ENCODE assay signal across 8 cellular contexts in the genomic region with DNA sequence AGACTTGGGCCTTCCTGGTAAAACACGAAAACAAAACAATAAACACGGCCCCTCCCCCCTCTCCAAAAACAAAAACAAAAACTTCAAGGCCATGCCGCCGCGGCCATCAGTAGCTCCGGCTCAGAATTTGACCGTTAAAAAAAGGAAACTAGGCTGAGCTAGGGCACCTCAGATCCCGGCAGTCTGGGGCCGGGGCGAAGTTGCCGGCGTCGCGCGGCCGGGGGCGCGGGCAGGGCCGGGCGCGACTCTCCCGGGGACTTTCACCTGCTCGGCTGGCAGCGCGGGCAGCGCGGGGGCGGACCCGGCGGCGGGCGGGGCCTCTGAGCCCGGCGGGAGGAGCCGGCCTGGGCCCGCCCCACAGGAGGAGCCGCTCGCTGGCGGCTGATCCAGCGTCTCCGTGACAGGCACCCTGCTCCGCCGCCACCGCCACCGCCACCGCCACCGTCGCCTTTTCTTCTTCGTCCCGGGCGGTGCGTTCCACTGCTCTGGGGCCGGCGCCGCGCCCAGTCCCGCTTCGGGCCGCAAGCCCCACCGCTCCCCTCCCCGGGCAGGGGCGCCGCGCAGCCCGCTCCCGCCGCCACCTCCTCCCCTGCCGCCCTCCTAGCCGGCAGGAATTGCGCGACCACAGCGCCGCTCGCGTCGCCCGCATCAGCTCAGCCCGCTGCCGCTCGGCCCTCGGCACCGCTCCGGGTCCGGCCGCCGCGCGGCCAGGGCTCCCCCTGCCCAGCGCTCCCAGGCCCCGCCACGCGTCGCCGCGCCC. TPM values are rescaled to one million over a fixed set of nuclear protein-coding genes. Genes with fewer than 3 reads are reported as not detected.
DNase-seq lines count a peak whose midpoint lies in the region; ATAC-seq, FAIRE-seq and TF ChIP-seq lines count a peak whose summit lies in the region.

A gene (plus strand): TSS at position 358 of the 760 bp plus-strand sequence. CDS start 487 bp downstream, outside the sequence.

- TF ChIP-seq CTCF in heart right ventricle (IDR thresholded peaks at IDR 0.05), result peak in 1 of 9 donors; percentile 12
- TF ChIP-seq CTCF in type B pancreatic cell (conservative IDR thresholded peaks at IDR 0.05), result no peak

- H3K4me3 ChIP-seq in heart right ventricle, result peak within 1 kb of the TSS; percentile 44 to 73 (median 66)

- peaks cover 0 to 4% (median 0%) of the 10 kb centered on the region in 11 donors for H3K9me3 ChIP-seq in heart right ventricle

- H3K4me3 Mint-ChIP-seq in activated naive CD4-positive, alpha-beta T cell treated with anti-CD3 and anti-CD28 coated beads, Interleukin-2, amount 50 U/mL, for 24 hours, result peak within 1 kb of the TSS; percentile 84
- H3K4me3 Mint-ChIP-seq in type B pancreatic cell, result peak within 1 kb of the TSS; percentile 78

- DNase-seq in EL (peak; percentile 72), H54 (ENCODE audit: insufficient read length, low spot score) (peak; percentile 84), LoVo (ENCODE audit: low spot score) (peak; percentile 87), heart right ventricle (peak; percentile 69 to 84), pons (ENCODE audit: low spot score) (peak; percentile 80), type B pancreatic cell (ENCODE audit: extremely low spot score, unreplicated experiment) (peak; percentile 82)

- no peaks in the 10 kb centered on the region for H3K9me3 Mint-ChIP-seq in activated naive CD4-positive, alpha-beta T cell treated with anti-CD3 and anti-CD28 coated beads, Interleukin-2, amount 50 U/mL, for 24 hours
- peaks cover under 1% of the 10 kb centered on the region for H3K9me3 Mint-ChIP-seq in type B pancreatic cell

- H3K4me1 Mint-ChIP-seq in activated naive CD4-positive, alpha-beta T cell treated with anti-CD3 and anti-CD28 coated beads, Interleukin-2, amount 50 U/mL, for 24 hours, result peaks cover 6% of the 10 kb centered on the region
- H3K4me1 Mint-ChIP-seq in type B pancreatic cell (ENCODE audit: unreplicated experiment), result peaks cover 26% of the 10 kb centered on the region

- peaks cover 0 to 2% (median 0%) of the 10 kb centered on the region in 9 donors for H3K36me3 ChIP-seq in heart right ventricle

- ATAC-seq in SK-N-SH treated with all-trans-retinoic acid at 6 μM for 48 hours, result peak; percentile 98
- peak; percentile 95 to 99 (median 96) for ATAC-seq in heart right ventricle

- no peak within 1 kb of the TSS for H3K27ac Mint-ChIP-seq in activated naive CD4-positive, alpha-beta T cell treated with anti-CD3 and anti-CD28 coated beads, Interleukin-2, amount 50 U/mL, for 24 hours
- H3K27ac Mint-ChIP-seq in type B pancreatic cell, result peak within 1 kb of the TSS; percentile 69

- peaks cover 0 to 76% (median 5%) of the 10 kb centered on the region in 7 donors for H3K27me3 ChIP-seq in heart right ventricle

- no peak for FAIRE-seq in H54 (lab: Jason Lieb, UNC)

- 0 to 1% methylated on average over 63 to 95 of the region's 95 CpGs for WGBS in heart right ventricle, 2 donors

- peaks cover 0 to 38% (median 15%) of the 10 kb centered on the region in 9 donors for H3K4me1 ChIP-seq in heart right ventricle

- H3K27me3 Mint-ChIP-seq in activated naive CD4-positive, alpha-beta T cell treated with anti-CD3 and anti-CD28 coated beads, Interleukin-2, amount 50 U/mL, for 24 hours, result peaks cover 39% of the 10 kb centered on the region
- peaks cover 20% of the 10 kb centered on the region for H3K27me3 Mint-ChIP-seq in type B pancreatic cell

- intact Hi-C loops in heart right ventricle (cut with DNase I), result loop anchor here in 2 of 10 donors (5.0 to 10.0 kb wide), 2 partner anchors 65 to 208 kb away; no protein-coding TSS in a partner anchor

- peak within 1 kb of the TSS in 8 of 10 donors; percentile 57 to 85 (median 66) for H3K27ac ChIP-seq in heart right ventricle

- peak; percentile 65; the same call in 1 of the 2 replicates for TF ChIP-seq POLR2A in H54 (IDR thresholded peaks at IDR 0.05; ENCODE audit: low read depth, low read length)

- no peaks in the 10 kb centered on the region for H3K36me3 Mint-ChIP-seq in activated naive CD4-positive, alpha-beta T cell treated with anti-CD3 and anti-CD28 coated beads, Interleukin-2, amount 50 U/mL, for 24 hours
- H3K36me3 Mint-ChIP-seq in type B pancreatic cell, result peaks cover 5% of the 10 kb centered on the region

TF ChIP-seq in SK-N-SH treated with all-trans-retinoic acid at 6 μM for 48 hours, 23 proteins besides CTCF, POLR2A, EP300 and RAD21:
- TF ChIP-seq, protein P1, sequence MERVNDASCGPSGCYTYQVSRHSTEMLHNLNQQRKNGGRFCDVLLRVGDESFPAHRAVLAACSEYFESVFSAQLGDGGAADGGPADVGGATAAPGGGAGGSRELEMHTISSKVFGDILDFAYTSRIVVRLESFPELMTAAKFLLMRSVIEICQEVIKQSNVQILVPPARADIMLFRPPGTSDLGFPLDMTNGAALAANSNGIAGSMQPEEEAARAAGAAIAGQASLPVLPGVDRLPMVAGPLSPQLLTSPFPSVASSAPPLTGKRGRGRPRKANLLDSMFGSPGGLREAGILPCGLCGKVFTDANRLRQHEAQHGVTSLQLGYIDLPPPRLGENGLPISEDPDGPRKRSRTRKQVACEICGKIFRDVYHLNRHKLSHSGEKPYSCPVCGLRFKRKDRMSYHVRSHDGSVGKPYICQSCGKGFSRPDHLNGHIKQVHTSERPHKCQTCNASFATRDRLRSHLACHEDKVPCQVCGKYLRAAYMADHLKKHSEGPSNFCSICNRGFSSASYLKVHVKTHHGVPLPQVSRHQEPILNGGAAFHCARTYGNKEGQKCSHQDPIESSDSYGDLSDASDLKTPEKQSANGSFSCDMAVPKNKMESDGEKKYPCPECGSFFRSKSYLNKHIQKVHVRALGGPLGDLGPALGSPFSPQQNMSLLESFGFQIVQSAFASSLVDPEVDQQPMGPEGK (CRISPR knock-in tag; IDR thresholded peaks at IDR 0.05; ENCODE audit: borderline replicate concordance), result no peak
- TF ChIP-seq PPARA (CRISPR knock-in tag; IDR thresholded peaks at IDR 0.05; ENCODE audit: borderline replicate concordance) (no peak), ISL1 (CRISPR knock-in tag; IDR thresholded peaks at IDR 0.05) (no peak), RARB (CRISPR knock-in tag; IDR thresholded peaks at IDR 0.05) (no peak), ZNF8 (CRISPR knock-in tag; IDR thresholded peaks at IDR 0.05) (no peak)
- TF ChIP-seq, protein P2, sequence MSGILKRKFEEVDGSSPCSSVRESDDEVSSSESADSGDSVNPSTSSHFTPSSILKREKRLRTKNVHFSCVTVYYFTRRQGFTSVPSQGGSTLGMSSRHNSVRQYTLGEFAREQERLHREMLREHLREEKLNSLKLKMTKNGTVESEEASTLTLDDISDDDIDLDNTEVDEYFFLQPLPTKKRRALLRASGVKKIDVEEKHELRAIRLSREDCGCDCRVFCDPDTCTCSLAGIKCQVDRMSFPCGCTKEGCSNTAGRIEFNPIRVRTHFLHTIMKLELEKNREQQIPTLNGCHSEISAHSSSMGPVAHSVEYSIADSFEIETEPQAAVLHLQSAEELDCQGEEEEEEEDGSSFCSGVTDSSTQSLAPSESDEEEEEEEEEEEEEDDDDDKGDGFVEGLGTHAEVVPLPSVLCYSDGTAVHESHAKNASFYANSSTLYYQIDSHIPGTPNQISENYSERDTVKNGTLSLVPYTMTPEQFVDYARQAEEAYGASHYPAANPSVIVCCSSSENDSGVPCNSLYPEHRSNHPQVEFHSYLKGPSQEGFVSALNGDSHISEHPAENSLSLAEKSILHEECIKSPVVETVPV (CRISPR knock-in tag; IDR thresholded peaks at IDR 0.05), result no peak
- TF ChIP-seq, protein P3, sequence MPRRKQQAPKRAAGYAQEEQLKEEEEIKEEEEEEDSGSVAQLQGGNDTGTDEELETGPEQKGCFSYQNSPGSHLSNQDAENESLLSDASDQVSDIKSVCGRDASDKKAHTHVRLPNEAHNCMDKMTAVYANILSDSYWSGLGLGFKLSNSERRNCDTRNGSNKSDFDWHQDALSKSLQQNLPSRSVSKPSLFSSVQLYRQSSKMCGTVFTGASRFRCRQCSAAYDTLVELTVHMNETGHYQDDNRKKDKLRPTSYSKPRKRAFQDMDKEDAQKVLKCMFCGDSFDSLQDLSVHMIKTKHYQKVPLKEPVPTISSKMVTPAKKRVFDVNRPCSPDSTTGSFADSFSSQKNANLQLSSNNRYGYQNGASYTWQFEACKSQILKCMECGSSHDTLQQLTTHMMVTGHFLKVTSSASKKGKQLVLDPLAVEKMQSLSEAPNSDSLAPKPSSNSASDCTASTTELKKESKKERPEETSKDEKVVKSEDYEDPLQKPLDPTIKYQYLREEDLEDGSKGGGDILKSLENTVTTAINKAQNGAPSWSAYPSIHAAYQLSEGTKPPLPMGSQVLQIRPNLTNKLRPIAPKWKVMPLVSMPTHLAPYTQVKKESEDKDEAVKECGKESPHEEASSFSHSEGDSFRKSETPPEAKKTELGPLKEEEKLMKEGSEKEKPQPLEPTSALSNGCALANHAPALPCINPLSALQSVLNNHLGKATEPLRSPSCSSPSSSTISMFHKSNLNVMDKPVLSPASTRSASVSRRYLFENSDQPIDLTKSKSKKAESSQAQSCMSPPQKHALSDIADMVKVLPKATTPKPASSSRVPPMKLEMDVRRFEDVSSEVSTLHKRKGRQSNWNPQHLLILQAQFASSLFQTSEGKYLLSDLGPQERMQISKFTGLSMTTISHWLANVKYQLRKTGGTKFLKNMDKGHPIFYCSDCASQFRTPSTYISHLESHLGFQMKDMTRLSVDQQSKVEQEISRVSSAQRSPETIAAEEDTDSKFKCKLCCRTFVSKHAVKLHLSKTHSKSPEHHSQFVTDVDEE (CRISPR knock-in tag; IDR thresholded peaks at IDR 0.05), result no peak

RNA-seq across cellular contexts. Expression of the gene that starts here (rescaled TPM):
- total RNA-seq in heart right ventricle (1 to 10 TPM; 1.7 to 7.1 (median 4.7) TPM), type B pancreatic cell (ENCODE audit: low replicate concordance) (10.3 and 10.4 TPM in 2 replicates)
- 1 to 10 TPM in 1 of 2 donors, under 1 TPM in 1; 0.19 to 1.1 TPM for polyA plus RNA-seq in heart right ventricle

Comparison
In these comparisons a context has a peak if more than half of its experiments do, and no peak if none do; other contexts are left out.
1. Peak in every context shown above with its lines: DNase-seq, ATAC-seq, H3K4me3 ChIP-seq and H3K27ac ChIP-seq.